ENCODE assay signal across 7 cellular contexts in the genomic region with DNA sequence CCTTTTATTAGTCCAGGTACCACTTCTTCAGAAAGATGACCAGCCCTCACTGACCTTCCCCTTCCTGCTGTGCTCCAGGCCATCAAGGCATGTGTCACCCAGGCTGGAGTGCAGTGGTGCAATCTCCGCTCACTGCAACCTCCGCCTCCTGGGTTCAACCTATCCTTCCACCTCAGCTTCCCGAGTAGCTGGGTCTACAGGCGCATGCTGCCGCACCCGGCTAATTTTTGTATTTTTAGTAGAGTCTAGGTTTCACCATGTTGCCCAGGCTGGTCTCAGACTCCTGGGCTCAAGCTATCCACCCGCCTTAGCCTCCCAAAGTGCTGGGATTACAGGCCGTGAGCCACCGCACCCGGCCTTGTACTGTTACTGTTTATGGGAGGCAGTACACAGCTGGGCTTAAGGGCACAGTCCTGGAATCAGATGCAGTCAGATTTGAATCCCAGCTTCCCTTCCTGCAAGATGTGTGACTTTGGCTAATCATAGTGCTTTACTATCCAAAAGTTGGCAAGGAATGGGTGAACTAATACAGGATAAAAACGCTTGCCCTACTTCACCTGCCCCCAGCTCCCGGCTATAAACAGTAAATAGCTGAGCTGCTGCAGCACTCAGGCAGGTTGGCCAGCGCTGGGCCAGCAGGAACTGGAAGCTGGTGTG. TPM values are rescaled to one million over a fixed set of nuclear protein-coding genes. Genes with fewer than 3 reads are reported as not detected.
DNase-seq lines count a peak whose midpoint lies in the region; ATAC-seq and TF ChIP-seq lines count a peak whose summit lies in the region.

No MANE protein-coding gene starts in this region.

- peak; percentile 10 for ATAC-seq in HG02970 (IDR thresholded peaks at IDR 0.05; ENCODE audit: low FRiP score, unreplicated experiment)
- ATAC-seq in HG03565 (IDR thresholded peaks at IDR 0.05; ENCODE audit: unreplicated experiment), result no peak
- no peak for ATAC-seq in GM21576 (IDR thresholded peaks at IDR 0.05; ENCODE audit: unreplicated experiment)

- intact Hi-C loops in activated T-helper 2 cell treated with anti-CD3 and anti-CD28 coated beads, Interferon-gamma antibody, Interleukin-2, Interleukin-4, amounts not matched to agents 10 μg/mL and 5 μg/mL and 100 μg/mL, durations not matched to agents 14 hours and 24 hours and 36 hours (cut with micrococcal nuclease), result loop anchor here (1.0 kb wide), 2 partner anchors 10 to 92 kb away; a partner anchor contains a TSS
- intact Hi-C loops in stomach (cut with DNase I; ENCODE audit: low total_unique reads), result no loop called here

- H3K36me3 ChIP-seq in stomach, result peaks cover 27 to 60% (median 58%) of the 10 kb centered on the region in 4 donors

- H3K4me3 ChIP-seq in stomach, result peak overlapping the region; percentile 1 to 57 (median 48)

- WGBS in stomach, 5 donors, result 28 to 39% (median 31%) methylated on average over 13 of the region's 13 CpGs

- H3K4me3 Mint-ChIP-seq in activated T-helper 2 cell treated with anti-CD3 and anti-CD28 coated beads, Interferon-gamma antibody, Interleukin-2, Interleukin-4, amounts not matched to agents 10 μg/mL and 5 μg/mL and 100 μg/mL, durations not matched to agents 14 hours and 24 hours and 36 hours (ENCODE audit: low read depth), result no peak overlapping the region

- peaks cover 47 to 62% (median 51%) of the 10 kb centered on the region in 4 donors for H3K4me1 ChIP-seq in stomach

- H3K27me3 Mint-ChIP-seq in activated T-helper 2 cell treated with anti-CD3 and anti-CD28 coated beads, Interferon-gamma antibody, Interleukin-2, Interleukin-4, amounts not matched to agents 10 μg/mL and 5 μg/mL and 100 μg/mL, durations not matched to agents 14 hours and 24 hours and 36 hours (ENCODE audit: low read depth), result no peaks in the 10 kb centered on the region

- H3K27ac Mint-ChIP-seq in activated T-helper 2 cell treated with anti-CD3 and anti-CD28 coated beads, Interferon-gamma antibody, Interleukin-2, Interleukin-4, amounts not matched to agents 10 μg/mL and 5 μg/mL and 100 μg/mL, durations not matched to agents 14 hours and 24 hours and 36 hours, result peak overlapping the region; percentile 84

- H3K27me3 ChIP-seq in stomach, result no peaks in the 10 kb centered on the region

- peak overlapping the region; percentile 96 to 100 (median 98) for H3K27ac ChIP-seq in stomach

- DNase-seq in activated T-helper 2 cell treated with anti-CD3 and anti-CD28 coated beads, Interferon-gamma antibody, Interleukin-2, Interleukin-4, amounts not matched to agents 10 μg/mL and 5 μg/mL and 100 μg/mL, durations not matched to agents 14 hours and 24 hours and 36 hours (ENCODE audit: low spot score), result no peak
- peak; percentile 67 for DNase-seq in islet precursor cell
- no peak for DNase-seq in stomach
- DNase-seq in RKO (ENCODE audit: low spot score), result no peak

- no peak for TF ChIP-seq POLR2A in stomach (IDR thresholded peaks at IDR 0.05)

- no peaks in the 10 kb centered on the region for H3K9me3 Mint-ChIP-seq in activated T-helper 2 cell treated with anti-CD3 and anti-CD28 coated beads, Interferon-gamma antibody, Interleukin-2, Interleukin-4, amounts not matched to agents 10 μg/mL and 5 μg/mL and 100 μg/mL, durations not matched to agents 14 hours and 24 hours and 36 hours

- H3K36me3 Mint-ChIP-seq in activated T-helper 2 cell treated with anti-CD3 and anti-CD28 coated beads, Interferon-gamma antibody, Interleukin-2, Interleukin-4, amounts not matched to agents 10 μg/mL and 5 μg/mL and 100 μg/mL, durations not matched to agents 14 hours and 24 hours and 36 hours (ENCODE audit: low read depth), result peaks cover 58% of the 10 kb centered on the region

- H3K4me1 Mint-ChIP-seq in activated T-helper 2 cell treated with anti-CD3 and anti-CD28 coated beads, Interferon-gamma antibody, Interleukin-2, Interleukin-4, amounts not matched to agents 10 μg/mL and 5 μg/mL and 100 μg/mL, durations not matched to agents 14 hours and 24 hours and 36 hours (ENCODE audit: low read depth), result peaks cover 16% of the 10 kb centered on the region

- TF ChIP-seq EP300 in stomach (IDR thresholded peaks at IDR 0.05), result no peak

- TF ChIP-seq CTCF in stomach (IDR thresholded peaks at IDR 0.05), result no peak

- H3K9me3 ChIP-seq in stomach, result no peaks in the 10 kb centered on the region

RNA-seq across cellular contexts. Expression of a gene that starts 0.5 kb away (rescaled TPM):
- total RNA-seq in activated T-helper 2 cell treated with anti-CD3 and anti-CD28 coated beads, Interferon-gamma antibody, Interleukin-2, Interleukin-4, amounts not matched to agents 10 μg/mL and 5 μg/mL and 100 μg/mL, durations not matched to agents 14 hours and 24 hours and 36 hours, result 9.2 and 15.0 TPM in 2 replicates
- 10 to 100 TPM in 1 of 5 donors, 1 to 10 TPM in 4; 2.7 to 15.1 (median 8.1) TPM for total RNA-seq in stomach
- polyA plus RNA-seq in stomach, result 10 to 100 TPM; 66.1 to 90.9 (median 80.2) TPM

RNA-seq across cellular contexts. Expression of a gene that starts 10.3 kb away (rescaled TPM):
- 45.9 and 48.2 TPM in 2 replicates for total RNA-seq in activated T-helper 2 cell treated with anti-CD3 and anti-CD28 coated beads, Interferon-gamma antibody, Interleukin-2, Interleukin-4, amounts not matched to agents 10 μg/mL and 5 μg/mL and 100 μg/mL, durations not matched to agents 14 hours and 24 hours and 36 hours
- 10 to 100 TPM in 3 of 5 donors, 1 to 10 TPM in 1, not detected in 1; 1.8 to 26.8 (median 22.9) TPM for total RNA-seq in stomach
- polyA plus RNA-seq in stomach, result 10 to 100 TPM; 37.7 to 51.0 (median 39.7) TPM

RNA-seq across cellular contexts. Expression of a gene that starts 17.4 kb away (rescaled TPM):
- total RNA-seq in activated T-helper 2 cell treated with anti-CD3 and anti-CD28 coated beads, Interferon-gamma antibody, Interleukin-2, Interleukin-4, amounts not matched to agents 10 μg/mL and 5 μg/mL and 100 μg/mL, durations not matched to agents 14 hours and 24 hours and 36 hours, result 15.1 and 17.9 TPM in 2 replicates
- total RNA-seq in stomach, result 10 to 100 TPM in 3 of 5 donors, 1 to 10 TPM in 2; 5.4 to 40.8 (median 22.4) TPM
- polyA plus RNA-seq in stomach, result 10 to 100 TPM in 2 of 3 donors, 1 to 10 TPM in 1; 9.8 to 29.8 (median 11.0) TPM

RNA-seq across cellular contexts. Expression of a gene that starts 17.6 kb away (rescaled TPM):
- 91.9 and 97.3 TPM in 2 replicates for total RNA-seq in activated T-helper 2 cell treated with anti-CD3 and anti-CD28 coated beads, Interferon-gamma antibody, Interleukin-2, Interleukin-4, amounts not matched to agents 10 μg/mL and 5 μg/mL and 100 μg/mL, durations not matched to agents 14 hours and 24 hours and 36 hours
- total RNA-seq in stomach, result 10 to 100 TPM; 11.4 to 62.0 (median 43.0) TPM
- 10 to 100 TPM; 30.4 to 47.7 (median 41.7) TPM for polyA plus RNA-seq in stomach
